ENCODE assay signal across 31 cellular contexts in the genomic region with DNA sequence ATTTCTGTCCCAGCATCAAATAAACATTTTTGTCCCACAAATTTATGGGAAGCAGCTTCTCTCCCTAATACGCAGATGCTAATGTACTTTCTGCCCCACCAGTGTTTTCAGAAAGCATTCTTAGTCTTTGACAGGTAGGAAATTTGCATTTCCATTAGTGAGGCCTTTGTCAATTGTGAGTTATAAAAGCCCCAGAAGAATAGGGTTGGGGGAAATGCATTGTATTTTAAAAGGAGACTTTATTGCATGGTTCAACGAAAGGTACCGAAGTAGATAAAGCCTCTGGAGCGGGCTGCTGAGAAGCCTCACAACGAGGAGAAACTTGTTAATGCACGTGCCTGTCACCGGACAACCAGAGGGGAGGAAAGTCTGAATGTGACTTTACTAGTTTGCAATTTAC.
"Had no signal": no experiment of that assay in that cellular context is flagged by ENCODE, and none has a peak within 500 bp of the region (broad histone marks: within the 10 kb centered on the region; RNA-seq: fewer than 3 reads in every experiment).

No MANE protein-coding gene starts in this region.

- H3K4me1 Mint-ChIP-seq: activated B cell treated with CpG ODN at 0.5 μM for 24 hours; activated CD4-positive, alpha-beta T cell treated with anti-CD3 and anti-CD28 coated beads, Interleukin-2, amount 10 ng/mL, durations not matched to agents 24 days and 14 days; activated naive CD8-positive, alpha-beta T cell treated with anti-CD3 and anti-CD28 coated beads for 36 hours; activated T-helper 17 cell treated with anti-CD3 and anti-CD28 coated beads, Interleukin-2, amount 50 U/mL, for 72 hours had no signal

- H3K9me3 ChIP-seq: adrenal gland had no signal

- H3K4me3 Mint-ChIP-seq: activated B cell treated with CpG ODN at 0.5 μM for 24 hours; activated CD4-positive, alpha-beta memory T cell treated with anti-CD3 and anti-CD28 coated beads for 36 hours; activated CD4-positive, alpha-beta T cell treated with anti-CD3 and anti-CD28 coated beads, Interleukin-2, amount 10 ng/mL, durations not matched to agents 24 days and 14 days; activated CD8-positive, alpha-beta T cell treated with anti-CD3 and anti-CD28 coated beads for 36 hours; activated naive CD4-positive, alpha-beta T cell treated with anti-CD3 and anti-CD28 coated beads for 36 hours; activated naive CD8-positive, alpha-beta T cell treated with anti-CD3 and anti-CD28 coated beads for 36 hours; activated T-cell treated with anti-CD3 and anti-CD28 coated beads, Interleukin-2, amount 50 U/mL, for 4 hours; activated T-cell treated with anti-CD3 and anti-CD28 coated beads, Interleukin-2, amount 50 U/mL, for 72 hours; activated T-helper 1 cell treated with anti-CD3 and anti-CD28 coated beads, Interleukin-12 subunit alpha, Interleukin-12 subunit beta, Interleukin-2, Interleukin-4 antibody, amounts not matched to agents 30 ng/mL and 10 ng/mL and 1 ng/mL, durations not matched to agents 14 hours and 24 hours and 36 hours; activated T-helper 17 cell treated with anti-CD3 and anti-CD28 coated beads, Interleukin-2, amount 50 U/mL, for 72 hours; T-helper 2 cell treated with Interferon-gamma antibody and Interleukin-4, amounts not matched to agents 5 μg/mL and 100 μg/mL, for 36 hours had no signal

- H3K36me3 Mint-ChIP-seq: activated naive CD4-positive, alpha-beta T cell treated with anti-CD3 and anti-CD28 coated beads, Interleukin-2, amount 50 U/mL, for 72 hours had no signal

- H3K27me3 Mint-ChIP-seq: activated CD4-positive, alpha-beta memory T cell treated with anti-CD3 and anti-CD28 coated beads for 36 hours; activated CD4-positive, alpha-beta T cell treated with anti-CD3 and anti-CD28 coated beads, Interleukin-2, amount 10 ng/mL, durations not matched to agents 24 days and 14 days; activated CD8-positive, alpha-beta T cell treated with anti-CD3 and anti-CD28 coated beads for 36 hours; activated naive CD8-positive, alpha-beta T cell treated with anti-CD3 and anti-CD28 coated beads for 36 hours; activated T-helper 17 cell treated with anti-CD3 and anti-CD28 coated beads, Interleukin-2, amount 50 U/mL, for 72 hours had no signal

- H3K4me1 ChIP-seq: adrenal gland, body of pancreas, breast epithelium had no signal

- ATAC-seq: activated CD8-positive, alpha-beta T cell treated with anti-CD3 and anti-CD28 coated beads for 36 hours; activated naive CD4-positive, alpha-beta T cell treated with anti-CD3 and anti-CD28 coated beads, Interleukin-2, amount 50 U/mL, for 72 hours; activated T-cell treated with anti-CD3 and anti-CD28 coated beads, Interleukin-2, amount 50 U/mL, for 4 hours; activated T-cell treated with anti-CD3 and anti-CD28 coated beads, Interleukin-2, amount 50 U/mL, for 72 hours; activated T-helper 17 cell treated with anti-CD3 and anti-CD28 coated beads, Interleukin-2, amount 50 U/mL, for 72 hours; body of pancreas had no signal

- H3K36me3 ChIP-seq: adrenal gland, brain microvascular endothelial cell, breast epithelium had no signal

- H3K4me3 ChIP-seq: adrenal gland, body of pancreas, breast epithelium had no signal

- DNase-seq: activated B cell treated with CpG ODN at 0.5 μM for 24 hours; activated CD4-positive, alpha-beta memory T cell treated with anti-CD3 and anti-CD28 coated beads for 36 hours; activated CD4-positive, alpha-beta T cell treated with anti-CD3 and anti-CD28 coated beads for 4 hours; activated CD4-positive, alpha-beta T cell treated with anti-CD3 and anti-CD28 coated beads, Interleukin-2, amount 10 ng/mL, durations not matched to agents 24 days and 14 days; activated CD4-positive, alpha-beta T cell treated with anti-CD3 and anti-CD28 coated beads, Interleukin-2, amount 50 U/mL, for 1 hour; activated CD4-positive, alpha-beta T cell treated with anti-CD3 and anti-CD28 coated beads, Interleukin-2, amount 50 U/mL, for 4 hours; activated CD4-positive, CD25-positive, alpha-beta regulatory T cell treated with anti-CD3 and anti-CD28 coated beads, Interleukin-2, amount 50 U/mL, for 72 hours; activated CD8-positive, alpha-beta memory T cell treated with anti-CD3 and anti-CD28 coated beads, Interleukin-2, amount 50 U/mL, for 4 hours; activated CD8-positive, alpha-beta T cell treated with anti-CD3 and anti-CD28 coated beads for 36 hours; activated gamma-delta T cell treated with Interleukin-2 at 50 U/mL for 16 hours; activated naive CD4-positive, alpha-beta T cell; activated naive CD4-positive, alpha-beta T cell treated with anti-CD3 and anti-CD28 coated beads for 36 hours; activated naive CD4-positive, alpha-beta T cell treated with anti-CD3 and anti-CD28 coated beads, Interleukin-2, amount 50 U/mL, for 16 hours; activated naive CD8-positive, alpha-beta T cell treated with anti-CD3 and anti-CD28 coated beads for 36 hours; activated T-cell treated with anti-CD3 and anti-CD28 coated beads for 4 hours; activated T-cell treated with anti-CD3 and anti-CD28 coated beads, Interleukin-2, amount 50 U/mL, for 1 hour; activated T-cell treated with anti-CD3 and anti-CD28 coated beads, Interleukin-2, amount 50 U/mL, for 4 hours; activated T-cell treated with anti-CD3 and anti-CD28 coated beads, Interleukin-2, amount 50 U/mL, for 72 hours; amniotic stem cell; body of pancreas; brain microvascular endothelial cell; central memory CD4-positive, alpha-beta T cell; T-helper 2 cell; T-helper 9 cell had no signal

- H3K27ac ChIP-seq: adrenal gland, body of pancreas, brain microvascular endothelial cell, breast epithelium, VCaP had no signal

- H3K27ac Mint-ChIP-seq: activated B cell treated with CpG ODN at 0.5 μM for 24 hours; activated CD4-positive, alpha-beta memory T cell treated with anti-CD3 and anti-CD28 coated beads for 36 hours; activated CD4-positive, alpha-beta T cell treated with anti-CD3 and anti-CD28 coated beads, Interleukin-2, amount 10 ng/mL, durations not matched to agents 24 days and 14 days; activated CD8-positive, alpha-beta T cell treated with anti-CD3 and anti-CD28 coated beads for 36 hours; activated naive CD4-positive, alpha-beta T cell treated with anti-CD3 and anti-CD28 coated beads for 36 hours; activated naive CD4-positive, alpha-beta T cell treated with anti-CD3 and anti-CD28 coated beads, Interleukin-2, amount 50 U/mL, for 72 hours; activated naive CD8-positive, alpha-beta T cell treated with anti-CD3 and anti-CD28 coated beads for 36 hours; activated T-cell treated with anti-CD3 and anti-CD28 coated beads, Interleukin-2, amount 50 U/mL, for 72 hours; activated T-helper 1 cell treated with anti-CD3 and anti-CD28 coated beads, Interleukin-12 subunit alpha, Interleukin-12 subunit beta, Interleukin-2, Interleukin-4 antibody, amounts not matched to agents 30 ng/mL and 10 ng/mL and 1 ng/mL, durations not matched to agents 14 hours and 24 hours and 36 hours; activated T-helper 17 cell treated with anti-CD3 and anti-CD28 coated beads, Interleukin-2, amount 50 U/mL, for 72 hours; T-helper 2 cell treated with Interferon-gamma antibody and Interleukin-4, amounts not matched to agents 5 μg/mL and 100 μg/mL, for 36 hours had no signal

- H3K9me3 Mint-ChIP-seq: activated CD4-positive, alpha-beta T cell treated with anti-CD3 and anti-CD28 coated beads, Interleukin-2, amount 10 ng/mL, durations not matched to agents 24 days and 14 days; activated CD8-positive, alpha-beta T cell treated with anti-CD3 and anti-CD28 coated beads for 36 hours; activated T-cell treated with anti-CD3 and anti-CD28 coated beads, Interleukin-2, amount 50 U/mL, for 72 hours; activated T-helper 1 cell treated with anti-CD3 and anti-CD28 coated beads, Interleukin-12 subunit alpha, Interleukin-12 subunit beta, Interleukin-2, Interleukin-4 antibody, amounts not matched to agents 30 ng/mL and 10 ng/mL and 1 ng/mL, durations not matched to agents 14 hours and 24 hours and 36 hours; activated T-helper 17 cell treated with anti-CD3 and anti-CD28 coated beads, Interleukin-2, amount 50 U/mL, for 72 hours; T-helper 2 cell treated with Interferon-gamma antibody and Interleukin-4, amounts not matched to agents 5 μg/mL and 100 μg/mL, for 36 hours had no signal

- H3K27me3 ChIP-seq: adrenal gland, body of pancreas, brain microvascular endothelial cell, breast epithelium had no signal
